ENCODE assay signal across 15 cellular contexts in the genomic region with DNA sequence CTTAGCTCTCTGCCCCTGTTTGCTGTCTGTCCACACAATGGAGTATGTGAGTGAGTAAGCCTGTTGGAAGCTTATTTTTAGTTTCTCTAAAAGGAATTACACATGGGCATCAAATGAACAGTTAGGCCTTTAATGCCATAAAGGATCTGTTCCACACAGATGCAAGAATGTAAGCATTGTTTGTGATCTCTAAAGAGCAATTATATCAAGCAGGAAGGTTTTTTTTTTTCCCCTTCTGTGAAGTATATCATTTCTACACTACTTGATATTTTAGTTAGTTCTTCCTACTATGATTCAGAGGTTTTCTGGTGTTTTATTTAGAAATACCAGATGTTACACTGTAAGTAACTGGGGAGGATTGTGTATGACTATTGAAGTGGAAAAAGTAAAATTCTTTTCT.
DNase-seq lines count a peak whose midpoint lies in the region; ATAC-seq and TF ChIP-seq lines count a peak whose summit lies in the region.
"Had no signal": no experiment of that assay in that cellular context is flagged by ENCODE, and none has a peak within 500 bp of the region (broad histone marks: within the 10 kb centered on the region; RNA-seq: fewer than 3 reads in every experiment).

No MANE protein-coding gene starts in this region.

- H3K36me3 ChIP-seq in adipocyte (ENCODE audit: control insufficient read depth, insufficient read depth, low read length, severe bottlenecking) (no peaks in the 10 kb centered on the region), left lung (no peaks in the 10 kb centered on the region)
- H3K36me3 ChIP-seq: transverse colon had no signal

- H3K9ac ChIP-seq in adipocyte (ENCODE audit: low read length) = peak overlapping the region; percentile 14
- H3K9ac ChIP-seq: parathyroid adenoma had no signal

- H3K4me3 ChIP-seq in HFF-Myc (replicated peaks; ENCODE audit: low read depth, low read length) = no peak overlapping the region
- H3K4me3 ChIP-seq in adipocyte (ENCODE audit: low read length) = no peak overlapping the region
- no peak overlapping the region for H3K4me3 ChIP-seq in left lung
- H3K4me3 ChIP-seq: transverse colon had no signal

- H3K27me3 ChIP-seq in adipocyte (replicated peaks; ENCODE audit: control insufficient read depth, insufficient read depth, low read length) = no peaks in the 10 kb centered on the region
- H3K27me3 ChIP-seq in left lung = no peaks in the 10 kb centered on the region
- H3K27me3 ChIP-seq: transverse colon had no signal

- intact Hi-C loops in left lung (cut with DNase I) = no loop called here

- no peak for ATAC-seq in left lung
- ATAC-seq: SK-N-SH treated with all-trans-retinoic acid at 6 μM for 48 hours had no signal

- peak; percentile 82 for DNase-seq in AG08395 (ENCODE audit: low spot score)
- peak; percentile 80 for DNase-seq in HFF-Myc (ENCODE audit: extremely low read depth, low read depth)
- peak; percentile 78 for DNase-seq in adipocyte (ENCODE audit: low read depth)
- DNase-seq in hepatic stellate cell (ENCODE audit: low spot score) = peak; percentile 23
- DNase-seq in Kasumi-1 (lab: John Stamatoyannopoulos, UW) = no peak
- DNase-seq in occipital lobe (lab: John Stamatoyannopoulos, UW) = no peak
- no peak for DNase-seq in medulla oblongata (ENCODE audit: extremely low spot score)
- no peak for DNase-seq in left lung
- DNase-seq: activated CD4-positive, alpha-beta T cell treated with anti-CD3 and anti-CD28 coated beads, Interleukin-2, amount 10 ng/mL, durations not matched to agents 7 days and 5 days; activated naive CD4-positive, alpha-beta T cell treated with anti-CD3 and anti-CD28 coated beads for 36 hours; C1 segment of cervical spinal cord; NCI-H524; transverse colon had no signal

- TF ChIP-seq CTCF in HFF-Myc (IDR thresholded peaks at IDR 0.05; ENCODE audit: low read depth, low read length, missing control alignments) (no peak), left lung (IDR thresholded peaks at IDR 0.05) (no peak)

- H3K27ac ChIP-seq in left lung = no peak overlapping the region
- H3K27ac ChIP-seq: parathyroid adenoma had no signal

- H3K4me1 ChIP-seq in adipocyte (ENCODE audit: control insufficient read depth, insufficient read depth, low read length) (peaks cover 28% of the 10 kb centered on the region), left lung (no peaks in the 10 kb centered on the region)
- H3K4me1 ChIP-seq: parathyroid adenoma had no signal

- H3K9me3 ChIP-seq in adipocyte (ENCODE audit: control insufficient read depth, low read length) = no peaks in the 10 kb centered on the region
- H3K9me3 ChIP-seq in left lung = no peaks in the 10 kb centered on the region
- H3K9me3 ChIP-seq: transverse colon had no signal

Comparison
In these comparisons a context has a peak if more than half of its experiments do, and no peak if none do; other contexts are left out.
1. DNase-seq: peak in AG08395 (single experiment), HFF-Myc (single experiment), adipocyte (single experiment) and hepatic stellate cell (single experiment); none in Kasumi-1 (0 of 2), occipital lobe (single experiment), medulla oblongata (single experiment) and left lung (0 of 2).